ENCODE assay signal across 23 cellular contexts in genomic region chr13:95710313-95710712, GRCh38. TPM values are rescaled to one million over a fixed set of nuclear protein-coding genes. Genes with fewer than 3 reads are reported as not detected.
A peak's percentile ranks its signal among the peaks of the same experiment; 100 is the strongest.
DNase-seq lines count a peak whose midpoint lies in the region; ATAC-seq and TF ChIP-seq lines count a peak whose summit lies in the region.
"Had no signal": no experiment of that assay in that cellular context is flagged by ENCODE, and none has a peak within 500 bp of the region (broad histone marks: within the 10 kb centered on the region; RNA-seq: fewer than 3 reads in every experiment).

No MANE protein-coding gene starts in this region.

- WGBS in mammary epithelial cell (ENCODE audit: low coverage, missing lambda C conversion rate) = 96% methylated on average over 2 of the region's 2 CpGs
- 88% methylated on average over 2 of the region's 2 CpGs for WGBS in smooth muscle cell (ENCODE audit: low lambda C conversion rate)

- in situ Hi-C loops in mammary epithelial cell (cut with MboI; ENCODE audit: low sequenced_read_pairs in 2 of 2) = no loop called here

- no peak for ATAC-seq in T-cell (replicated peaks in 1 of 4)
- ATAC-seq: GM23338; stimulated activated effector memory CD8-positive, alpha-beta T cell treated with anti-CD3 and anti-CD28 coated beads, Interleukin-12 subunit alpha, Interleukin-12 subunit beta, amount 100 ng/mL, for 72 hours had no signal

- H3K4me3 ChIP-seq in mammary epithelial cell (replicated peaks in 1 of 3; ENCODE audit: insufficient read depth in 1 of 3, low read depth in 2 of 3, low read length in 3 of 3) = no peak overlapping the region
- H3K4me3 ChIP-seq in smooth muscle cell = no peak overlapping the region
- H3K4me3 ChIP-seq: dorsolateral prefrontal cortex, GM23338, neural progenitor cell, right lobe of liver had no signal

- POLR2A ChIA-PET in T-cell (lab: Charles Lee) = no interaction called here

- H3K27ac ChIP-seq in mammary epithelial cell (ENCODE audit: insufficient read depth, low read depth, low read length) = no peak overlapping the region
- H3K27ac ChIP-seq in smooth muscle cell (ENCODE audit: low read depth) = no peak overlapping the region
- H3K27ac ChIP-seq: dorsolateral prefrontal cortex, neural progenitor cell, right lobe of liver had no signal

- no TSS peak for BruUV-seq in mammary epithelial cell (replicated peaks; lab: Mats Ljungman, UMichigan)

- dilution Hi-C loops in mammary epithelial cell (cut with HindIII; ENCODE audit: low sequenced_read_pairs) = no loop called here

- H3K4me2 ChIP-seq in mammary epithelial cell (ENCODE audit: insufficient read depth, low read depth, low read length) (no peak overlapping the region), smooth muscle cell (no peak overlapping the region)
- H3K4me2 ChIP-seq: GM23338, neural progenitor cell had no signal

- H3K4me1 ChIP-seq in mammary epithelial cell (ENCODE audit: insufficient read depth, low read length) = peaks cover 18% of the 10 kb centered on the region
- H3K4me1 ChIP-seq in smooth muscle cell (ENCODE audit: low read depth) = no peaks in the 10 kb centered on the region
- H3K4me1 ChIP-seq: neural progenitor cell, right lobe of liver had no signal

- H3K9me3 ChIP-seq in mammary epithelial cell (replicated peaks; ENCODE audit: insufficient read depth, low read length) (no peaks in the 10 kb centered on the region), smooth muscle cell (replicated peaks; ENCODE audit: low read depth) (no peaks in the 10 kb centered on the region)
- H3K9me3 ChIP-seq: right lobe of liver had no signal

- peaks cover 44% of the 10 kb centered on the region for H3K79me2 ChIP-seq in mammary epithelial cell (ENCODE audit: insufficient read depth, low read length)
- peaks cover 25% of the 10 kb centered on the region for H3K79me2 ChIP-seq in smooth muscle cell (ENCODE audit: low read depth)

- no peak overlapping the region for H3K27ac Mint-ChIP-seq in T-cell
- H3K27ac Mint-ChIP-seq: activated T-cell treated with anti-CD3 and anti-CD28 coated beads, Interleukin-2, amount 50 U/mL, for 24 hours; GM23338; neural progenitor cell; stimulated activated effector memory CD8-positive, alpha-beta T cell treated with anti-CD3 and anti-CD28 coated beads, Interleukin-12 subunit alpha, Interleukin-12 subunit beta, amount 100 ng/mL, for 72 hours; T-helper 2 cell treated with Interferon-gamma antibody and Interleukin-4, amounts not matched to agents 5 μg/mL and 100 μg/mL, for 36 hours; type B pancreatic cell had no signal

- DNase-seq in AG09319 (ENCODE audit: extremely low read depth, low read depth) = peak; percentile 23
- peak; percentile 48 for DNase-seq in HT1080 (ENCODE audit: low read depth)
- DNase-seq in mammary epithelial cell = peak; percentile 67
- DNase-seq in iris pigment epithelial cell (ENCODE audit: low read depth) = peak; percentile 78
- DNase-seq in smooth muscle cell (lab: John Stamatoyannopoulos, UW; ENCODE audit: unreplicated experiment) = no peak
- DNase-seq in hippocampal formation (lab: John Stamatoyannopoulos, UW) = no peak
- no peak for DNase-seq in T-cell
- no peak for DNase-seq in ureter (ENCODE audit: low spot score)
- DNase-seq: activated CD4-positive, alpha-beta T cell treated with anti-CD3 and anti-CD28 coated beads for 48 hours; activated T-cell treated with anti-CD3 and anti-CD28 coated beads, Interleukin-2, amount 50 U/mL, for 24 hours; amygdala; dorsolateral prefrontal cortex; immature natural killer cell; mesendoderm; NCI-H1417 treated with DMSO at 0.1 percent for 48 hours; NCI-H2227 treated with DMSO at 0.1 percent for 48 hours; right lobe of liver; SIG-M5 had no signal

- H2AFZ ChIP-seq in mammary epithelial cell (ENCODE audit: low read depth, low read length) (no peak overlapping the region), smooth muscle cell (ENCODE audit: low read depth) (no peak overlapping the region)
- H2AFZ ChIP-seq: GM23338, neural progenitor cell had no signal

- no peak overlapping the region for H3K4me3 Mint-ChIP-seq in T-cell
- H3K4me3 Mint-ChIP-seq: activated T-cell treated with anti-CD3 and anti-CD28 coated beads, Interleukin-2, amount 50 U/mL, for 24 hours; GM23338; immature natural killer cell; neural progenitor cell; stimulated activated effector memory CD8-positive, alpha-beta T cell treated with anti-CD3 and anti-CD28 coated beads, Interleukin-12 subunit alpha, Interleukin-12 subunit beta, amount 100 ng/mL, for 72 hours; T-helper 2 cell treated with Interferon-gamma antibody and Interleukin-4, amounts not matched to agents 5 μg/mL and 100 μg/mL, for 36 hours; type B pancreatic cell had no signal

- TF ChIP-seq CTCF in AG09319 (IDR thresholded peaks at IDR 0.05; ENCODE audit: low read depth, low read length) (no peak), mammary epithelial cell (conservative IDR thresholded peaks at IDR 0.05 in 1 of 2, IDR thresholded peaks at IDR 0.05 in 1 of 2; ENCODE audit: extremely low read depth in 1 of 2, insufficient read depth in 1 of 2, low read depth in 1 of 2, low read length in 2 of 2) (no peak), smooth muscle cell (IDR thresholded peaks at IDR 0.05; ENCODE audit: borderline replicate concordance, insufficient read depth, poor library complexity, severe bottlenecking) (no peak)

- H3K4me1 Mint-ChIP-seq in T-cell = peaks cover 20 to 35% (median 23%) of the 10 kb centered on the region in 3 donors
- H3K4me1 Mint-ChIP-seq: GM23338, neural progenitor cell had no signal

- intact Hi-C loops in mammary epithelial cell (cut with micrococcal nuclease) = no loop called here

- H3K9ac ChIP-seq in mammary epithelial cell (ENCODE audit: insufficient read depth, low read length) (no peak overlapping the region), smooth muscle cell (ENCODE audit: low read depth) (no peak overlapping the region)
- H3K9ac ChIP-seq: neural progenitor cell had no signal

- no peaks in the 10 kb centered on the region for H3F3A ChIP-seq in smooth muscle cell (ENCODE audit: low read depth)

- H3K27me3 Mint-ChIP-seq in T-cell = no peaks in the 10 kb centered on the region
- H3K27me3 Mint-ChIP-seq: activated T-cell treated with anti-CD3 and anti-CD28 coated beads, Interleukin-2, amount 50 U/mL, for 24 hours; type B pancreatic cell had no signal

- H3K27me3 ChIP-seq in mammary epithelial cell (ENCODE audit: insufficient read depth, low read length) (no peaks in the 10 kb centered on the region), smooth muscle cell (ENCODE audit: low read depth) (no peaks in the 10 kb centered on the region)
- H3K27me3 ChIP-seq: dorsolateral prefrontal cortex, neural progenitor cell, right lobe of liver had no signal

- H4K20me1 ChIP-seq in mammary epithelial cell (ENCODE audit: insufficient read depth, low read length) (peaks cover 2% of the 10 kb centered on the region), smooth muscle cell (ENCODE audit: low read depth) (peaks cover 19% of the 10 kb centered on the region)

- H3K9me3 Mint-ChIP-seq in T-cell = peaks cover 0 to 3% (median 0%) of the 10 kb centered on the region in 3 donors
- H3K9me3 Mint-ChIP-seq: GM23338; immature natural killer cell; stimulated activated effector memory CD8-positive, alpha-beta T cell treated with anti-CD3 and anti-CD28 coated beads, Interleukin-12 subunit alpha, Interleukin-12 subunit beta, amount 100 ng/mL, for 72 hours; type B pancreatic cell had no signal

- CTCF ChIA-PET in mammary epithelial cell (lab: Charles Lee; ENCODE audit: low non-redundant PET) (no interaction called here), T-cell (lab: Charles Lee) (no interaction called here)

- H3K36me3 ChIP-seq in mammary epithelial cell (ENCODE audit: insufficient read depth, low read length) = peaks cover 8% of the 10 kb centered on the region
- H3K36me3 ChIP-seq in smooth muscle cell (ENCODE audit: low read depth) = no peaks in the 10 kb centered on the region
- H3K36me3 ChIP-seq: neural progenitor cell had no signal

- peaks cover 41% of the 10 kb centered on the region for H3K36me3 Mint-ChIP-seq in T-cell

RNA-seq across cellular contexts. Expression of gene DNAJC3, which starts 33.4 kb away (rescaled TPM):
- total RNA-seq in HT1080 (2014; rRNA removed; shearing (Covaris generic)) = 17.6 and 21.8 TPM in 2 replicates
- polyA plus RNA-seq in HT1080 (2015; cell fraction: cytosol; rRNA removed) = 13.8 and 16.7 TPM in 2 replicates
- polyA plus RNA-seq in HT1080 (2015; cell fraction: nucleus; rRNA removed) = 16.6 and 19.0 TPM in 2 replicates
- total RNA-seq in mammary epithelial cell (10 to 100 TPM; 46.1 to 50.0 TPM), smooth muscle cell (47.8 and 50.9 TPM in 2 replicates), T-cell (10 to 100 TPM; 16.6 to 21.3 (median 19.8) TPM), ureter (56.5 TPM)
- polyA plus RNA-seq in mammary epithelial cell (14.2 TPM), smooth muscle cell (15.2 and 15.7 TPM in 2 replicates)
- polyA minus RNA-seq in mammary epithelial cell = 36.7 TPM

Comparison
In these comparisons a context has a peak if more than half of its experiments do, and no peak if none do; other contexts are left out.
1. DNase-seq: peak in AG09319 (single experiment), HT1080 (single experiment), mammary epithelial cell (single experiment) and iris pigment epithelial cell (single experiment); none in smooth muscle cell (single experiment), hippocampal formation (0 of 2), T-cell (0 of 34) and ureter (single experiment).